20 cellular contexts compared by ENCODE assay signal in genomic region chr13:43261018-43261417, GRCh38.
DNase-seq lines count a peak whose midpoint lies in the region; ATAC-seq, FAIRE-seq and TF ChIP-seq lines count a peak whose summit lies in the region.
"Had no signal": no experiment of that assay in that cellular context is flagged by ENCODE, and none has a peak within 500 bp of the region (broad histone marks: within the 10 kb centered on the region; RNA-seq: fewer than 3 reads in every experiment).

No MANE protein-coding gene starts in this region.

- TF ChIP-seq CTCF in PC-9 (conservative IDR thresholded peaks at IDR 0.05): no peak
- no peak for TF ChIP-seq CTCF in HepG2 (CRISPR knock-in tag; IDR thresholded peaks at IDR 0.05)
- no peak for TF ChIP-seq CTCF in mucosa of descending colon (IDR thresholded peaks at IDR 0.05)

- TF ChIP-seq POLR2A in HepG2 (IDR thresholded peaks at IDR 0.05; ENCODE audit: insufficient read depth in 1 of 2, low read depth in 2 of 2, low read length in 2 of 2): no peak

- no peak overlapping the region for H3K9ac ChIP-seq in HepG2 (ENCODE audit: insufficient read depth, low read depth, low read length)

- H2AFZ ChIP-seq in PC-9 (no peak overlapping the region), HepG2 (ENCODE audit: low read length) (no peak overlapping the region)

- H3K9me3 ChIP-seq in PC-9 (ENCODE audit: insufficient read depth, low read depth): no peaks in the 10 kb centered on the region
- H3K9me3 ChIP-seq in HepG2 (ENCODE audit: low read length): no peaks in the 10 kb centered on the region
- H3K9me3 ChIP-seq in mucosa of descending colon: no peaks in the 10 kb centered on the region
- H3K9me3 ChIP-seq: ovary, uterus had no signal

- peak overlapping the region; percentile 34; the same call in 1 of the 2 replicates for H3K4me2 ChIP-seq in PC-9
- H3K4me2 ChIP-seq in HepG2 (ENCODE audit: low read depth, low read length): no peak overlapping the region

- H3K79me2 ChIP-seq in PC-9 (ENCODE audit: low read depth): no peaks in the 10 kb centered on the region
- no peaks in the 10 kb centered on the region for H3K79me2 ChIP-seq in HepG2 (ENCODE audit: insufficient read depth, low read length)

- no peaks in the 10 kb centered on the region for H3K9me2 ChIP-seq in PC-9 (ENCODE audit: insufficient read depth)

- H4K20me1 ChIP-seq in PC-9 (ENCODE audit: insufficient read depth) (no peaks in the 10 kb centered on the region), HepG2 (ENCODE audit: insufficient read depth, low read length) (no peaks in the 10 kb centered on the region)

- WGBS in HepG2 (ENCODE audit: low lambda C conversion rate): 41% methylated on average over 4 of the region's 4 CpGs

- H3K27ac ChIP-seq in PC-9 (peak overlapping the region; percentile 64), epithelial cell of prostate (peak overlapping the region; percentile 43), HepG2 (ENCODE audit: extremely low read length, insufficient read depth, low read length) (no peak overlapping the region)
- H3K27ac ChIP-seq: ovary, uterus had no signal

- FAIRE-seq in HepG2 (lab: Jason Lieb, UNC): no peak
- FAIRE-seq: GM12891 had no signal

- peaks cover 36% of the 10 kb centered on the region for H3K4me1 ChIP-seq in PC-9 (replicated peaks; ENCODE audit: insufficient read depth)
- no peaks in the 10 kb centered on the region for H3K4me1 ChIP-seq in HepG2 (ENCODE audit: insufficient read depth, low read length)
- H3K4me1 ChIP-seq in mucosa of descending colon (ENCODE audit: low read depth): no peaks in the 10 kb centered on the region
- H3K4me1 ChIP-seq: uterus had no signal

- in situ Hi-C loops in HepG2 (cut with HindIII; ENCODE audit: extremely low pct_ligation_motif_present, low pct_unique_long_range_greater_than_20kb): no loop called here

- no peak for TF ChIP-seq RAD21 in HepG2 (CRISPR knock-in tag; IDR thresholded peaks at IDR 0.05)

- H3K27me3 ChIP-seq in PC-9 (ENCODE audit: insufficient read depth, low read depth): no peaks in the 10 kb centered on the region
- H3K27me3 ChIP-seq in HepG2 (ENCODE audit: control insufficient read depth in 1 of 2, insufficient read depth in 2 of 2, low read length in 2 of 2): no peaks in the 10 kb centered on the region
- H3K27me3 ChIP-seq: ovary, uterus had no signal

- no peak for TF ChIP-seq EP300 in HepG2 (IDR thresholded peaks at IDR 0.05; ENCODE audit: low read depth in 2 of 2, low read length in 2 of 2)
- TF ChIP-seq EP300 in HepG2 (CRISPR knock-in tag; IDR thresholded peaks at IDR 0.05; ENCODE audit: borderline replicate concordance): no peak

- peak; percentile 26 for DNase-seq in AG20443 (ENCODE audit: low spot score)
- peak; percentile 14 to 72 for DNase-seq in PC-9
- no peak for DNase-seq in epithelial cell of prostate (ENCODE audit: low read depth, low spot score)
- peak; percentile 47 for DNase-seq in myocyte (ENCODE audit: low read depth)
- DNase-seq in HepG2 (ENCODE audit: low spot score): no peak
- DNase-seq in mucosa of descending colon: no peak
- no peak for DNase-seq in RKO (ENCODE audit: low spot score)
- DNase-seq: activated CD8-positive, alpha-beta memory T cell treated with anti-CD3 and anti-CD28 coated beads, Interleukin-2, amount 50 U/mL, for 4 hours; activated naive CD4-positive, alpha-beta T cell; effector CD8-positive, alpha-beta T cell; glutamatergic neuron; KBM-7; NCI-H1436 treated with DMSO at 0.1 percent for 48 hours; NCI-H510A treated with DMSO at 0.1 percent for 48 hours; ovary; stimulated activated naive CD8-positive, alpha-beta T cell treated with anti-CD3 and anti-CD28 coated beads, Interleukin-15, Interleukin-2, amounts not matched to agents 100 U/mL and 50 U/mL, for 24 hours; uterus had no signal

- intact Hi-C loops in PC-9 (cut with micrococcal nuclease; ENCODE audit: unreplicated experiment): no loop called here
- intact Hi-C loops in HepG2 (cut with micrococcal nuclease; ENCODE audit: unreplicated experiment): no loop called here
- intact Hi-C loops in mucosa of descending colon (cut with DNase I, micrococcal nuclease): no loop called here

- H3K4me3 ChIP-seq in PC-9: no peak overlapping the region
- H3K4me3 ChIP-seq in HepG2 (replicated peaks in 1 of 3; ENCODE audit: insufficient read depth in 1 of 3, low read depth in 2 of 3, low read length in 3 of 3): no peak overlapping the region
- H3K4me3 ChIP-seq in mucosa of descending colon: no peak overlapping the region
- H3K4me3 ChIP-seq: ovary, uterus had no signal

- BruUV-seq in PC-9 (replicated peaks; lab: Mats Ljungman, UMichigan): no TSS peak
- no TSS peak for BruUV-seq in HepG2 (replicated peaks; lab: Mats Ljungman, UMichigan)

- POLR2A ChIA-PET in PC-9 (lab: Charles Lee; ENCODE audit: unreplicated experiment) (no interaction called here), HepG2 (lab: Yijun Ruan, JAX) (no interaction called here)

- peaks cover 3% of the 10 kb centered on the region; the same call in 1 of the 2 replicates for H3F3A ChIP-seq in PC-9 (ENCODE audit: insufficient read depth, low read depth)

- CTCF ChIA-PET in PC-9 (lab: Charles Lee): no interaction called here
- CTCF ChIA-PET in HepG2 (lab: Yijun Ruan, JAX; ENCODE audit: low intra/inter-chr PET ratio, low total read pairs): no interaction called here

- H3K36me3 ChIP-seq in PC-9 (ENCODE audit: low read depth) (no peaks in the 10 kb centered on the region), HepG2 (replicated peaks in 1 of 2; ENCODE audit: control insufficient read depth in 1 of 2, insufficient read depth in 2 of 2, low read length in 2 of 2) (no peaks in the 10 kb centered on the region), mucosa of descending colon (ENCODE audit: low read depth) (no peaks in the 10 kb centered on the region)
- H3K36me3 ChIP-seq: ovary, uterus had no signal

- ATAC-seq in HepG2: no peak
- no peak for ATAC-seq in HG02840 (IDR thresholded peaks at IDR 0.05; ENCODE audit: low FRiP score, unreplicated experiment)
- ATAC-seq in mucosa of descending colon: no peak
- ATAC-seq: Panc1; stimulated activated naive CD8-positive, alpha-beta T cell treated with anti-CD3 and anti-CD28 coated beads, Interleukin-15, Interleukin-2, amounts not matched to agents 100 U/mL and 50 U/mL, for 24 hours had no signal

TF ChIP-seq in HepG2, 621 proteins besides CTCF, POLR2A, EP300 and RAD21 (continues in another document):
- no peak for TF ChIP-seq ZNF276 (CRISPR knock-in tag; IDR thresholded peaks at IDR 0.05; ENCODE audit: low read depth)
- TF ChIP-seq RERE (CRISPR knock-in tag; IDR thresholded peaks at IDR 0.05; ENCODE audit: low read depth): no peak
- no peak for TF ChIP-seq FOXP1 (IDR thresholded peaks at IDR 0.05)
- no peak for TF ChIP-seq FOXP1 (CRISPR knock-in tag; IDR thresholded peaks at IDR 0.05)
- no peak for TF ChIP-seq NFE2 (CRISPR knock-in tag; IDR thresholded peaks at IDR 0.05)
- TF ChIP-seq RAD51 (IDR thresholded peaks at IDR 0.05; ENCODE audit: borderline replicate concordance): no peak
- no peak for TF ChIP-seq ZNF792 (CRISPR knock-in tag; IDR thresholded peaks at IDR 0.05)
- no peak for TF ChIP-seq HIVEP1 (CRISPR knock-in tag; IDR thresholded peaks at IDR 0.05)
- TF ChIP-seq ZNF547 (CRISPR knock-in tag; IDR thresholded peaks at IDR 0.05): no peak
- TF ChIP-seq SRSF9 (IDR thresholded peaks at IDR 0.05; ENCODE audit: borderline replicate concordance, insufficient read depth, low read depth, low read length, poor library complexity, severe bottlenecking): no peak

Comparison
In these comparisons a context has a peak if more than half of its experiments do, and no peak if none do; other contexts are left out.
1. DNase-seq: peak in AG20443 (single experiment), PC-9 (2 of 2) and myocyte (single experiment); none in epithelial cell of prostate (single experiment), HepG2 (single experiment), mucosa of descending colon (0 of 3) and RKO (single experiment).